Comparison of ENCODE assay signal across 8 cellular contexts in genomic region chr5:159100022-159100927, GRCh38. TPM values are rescaled to one million over a fixed set of nuclear protein-coding genes. Genes with fewer than 3 reads are reported as not detected.
DNase-seq lines count a peak whose midpoint lies in the region; ATAC-seq, FAIRE-seq and TF ChIP-seq lines count a peak whose summit lies in the region.

No MANE protein-coding gene starts in this region.

- no peak for TF ChIP-seq CTCF in pancreas (IDR thresholded peaks at IDR 0.05)
- TF ChIP-seq CTCF in thyroid gland (IDR thresholded peaks at IDR 0.05) = no peak

- no peak for FAIRE-seq in pancreas (lab: Jason Lieb, UNC)

- H3K9me3 ChIP-seq in pancreas (no peaks in the 10 kb centered on the region), thyroid gland (no peaks in the 10 kb centered on the region)

- TF ChIP-seq EP300 in Ishikawa (IDR thresholded peaks at IDR 0.05; ENCODE audit: borderline replicate concordance) = no peak

- 2 to 3% methylated on average over 59 of the region's 59 CpGs for WGBS in pancreas, 2 donors
- 1% methylated on average over 40 to 58 of the region's 59 CpGs for WGBS in thyroid gland, 2 donors

- H3K4me3 ChIP-seq in pancreas = peak overlapping the region in 3 of 4 donors; percentile 16 to 43 (median 37)
- peak overlapping the region in 1 of 3 donors; percentile 52 for H3K4me3 ChIP-seq in thyroid gland (replicated peaks in 1 of 3)

- no peaks in the 10 kb centered on the region for H3K36me3 Mint-ChIP-seq in activated naive CD4-positive, alpha-beta T cell treated with anti-CD3 and anti-CD28 coated beads, Interleukin-2, amount 50 U/mL, for 24 hours

- no peak for TF ChIP-seq RAD21 in Ishikawa (IDR thresholded peaks at IDR 0.05; ENCODE audit: low read depth)

- no peaks in the 10 kb centered on the region for H3K9me3 Mint-ChIP-seq in activated naive CD4-positive, alpha-beta T cell treated with anti-CD3 and anti-CD28 coated beads, Interleukin-2, amount 50 U/mL, for 24 hours

- DNase-seq in DMS114 treated with DMSO at 0.1 percent for 48 hours (lab: John Stamatoyannopoulos, UW; ENCODE audit: unreplicated experiment) (peak; percentile 74), Right ventricle myocardium inferior (ENCODE audit: missing footprints) (peak; percentile 95), pancreas (peak; percentile 70 to 90 (median 86)), thyroid gland (peak; percentile 83 to 84)

- H3K4me3 Mint-ChIP-seq in activated naive CD4-positive, alpha-beta T cell treated with anti-CD3 and anti-CD28 coated beads, Interleukin-2, amount 50 U/mL, for 24 hours = peak overlapping the region; percentile 80

- H3K4me1 Mint-ChIP-seq in activated naive CD4-positive, alpha-beta T cell treated with anti-CD3 and anti-CD28 coated beads, Interleukin-2, amount 50 U/mL, for 24 hours = peaks cover 37% of the 10 kb centered on the region

- peaks cover 52% of the 10 kb centered on the region for H3K27me3 Mint-ChIP-seq in activated naive CD4-positive, alpha-beta T cell treated with anti-CD3 and anti-CD28 coated beads, Interleukin-2, amount 50 U/mL, for 24 hours

- H3K27ac Mint-ChIP-seq in activated naive CD4-positive, alpha-beta T cell treated with anti-CD3 and anti-CD28 coated beads, Interleukin-2, amount 50 U/mL, for 24 hours = no peak overlapping the region

- peak; percentile 48 for ATAC-seq in GM21529 (IDR thresholded peaks at IDR 0.05; ENCODE audit: unreplicated experiment)
- peak; percentile 89 for ATAC-seq in Right ventricle myocardium inferior
- ATAC-seq in pancreas = peak; percentile 89 to 94 (median 92)

- peaks cover 0 to 4% (median 0%) of the 10 kb centered on the region in 3 donors for H3K4me1 ChIP-seq in pancreas
- H3K4me1 ChIP-seq in thyroid gland = peaks cover 7 to 8% of the 10 kb centered on the region in 2 donors

- H3K36me3 ChIP-seq in pancreas (no peaks in the 10 kb centered on the region), thyroid gland (no peaks in the 10 kb centered on the region)

- H3K27ac ChIP-seq in pancreas = peak overlapping the region in 3 of 4 donors; percentile 16 to 68 (median 65)
- peak overlapping the region; percentile 12 to 95 (median 80) for H3K27ac ChIP-seq in thyroid gland

- intact Hi-C loops in Right ventricle myocardium inferior (cut with DNase I) (loop anchor here (2.0 to 10.0 kb wide), 3 partner anchors 49 to 675 kb away; no protein-coding TSS in a partner anchor), pancreas (cut with DNase I) (loop anchor here in 2 of 3 donors (5.0 to 10.0 kb wide), 3 partner anchors 403 to 1025 kb away; no protein-coding TSS in a partner anchor), thyroid gland (cut with DNase I) (no loop called here)

- TF ChIP-seq POLR2A in Raji (IDR thresholded peaks at IDR 0.05; ENCODE audit: insufficient read depth, low read depth, low read length) (peak; percentile 96), thyroid gland (IDR thresholded peaks at IDR 0.05) (peak in 1 of 2 donors; percentile 82)

- H3K27me3 ChIP-seq in pancreas (peaks cover 0 to 13% (median 0%) of the 10 kb centered on the region in 4 donors), thyroid gland (peaks cover 12% of the 10 kb centered on the region)

TF ChIP-seq in Ishikawa, 13 proteins besides CTCF, POLR2A, EP300 and RAD21:
- peak; percentile 74 for TF ChIP-seq MAX (IDR thresholded peaks at IDR 0.05)
- no peak for TF ChIP-seq REST (IDR thresholded peaks at IDR 0.05; ENCODE audit: low read depth)
- no peak for TF ChIP-seq TCF12 (IDR thresholded peaks at IDR 0.05; ENCODE audit: low read depth)
- TF ChIP-seq NFIC (IDR thresholded peaks at IDR 0.05) = no peak
- TF ChIP-seq TEAD4 (IDR thresholded peaks at IDR 0.05) = no peak
- no peak for TF ChIP-seq YY1 (IDR thresholded peaks at IDR 0.05; ENCODE audit: low read depth)

RNA-seq across cellular contexts. Expression of gene EBF1, which starts 0.6 kb away (rescaled TPM):
- total RNA-seq in Right ventricle myocardium inferior (17.1 TPM), pancreas (1 to 10 TPM; 1.3 to 6.1 (median 2.9) TPM), thyroid gland (10 to 100 TPM; 12.4 to 28.4 (median 20.6) TPM)
- 1 to 10 TPM; 1.5 to 2.6 TPM for polyA plus RNA-seq in pancreas
